In the genomic region with DNA sequence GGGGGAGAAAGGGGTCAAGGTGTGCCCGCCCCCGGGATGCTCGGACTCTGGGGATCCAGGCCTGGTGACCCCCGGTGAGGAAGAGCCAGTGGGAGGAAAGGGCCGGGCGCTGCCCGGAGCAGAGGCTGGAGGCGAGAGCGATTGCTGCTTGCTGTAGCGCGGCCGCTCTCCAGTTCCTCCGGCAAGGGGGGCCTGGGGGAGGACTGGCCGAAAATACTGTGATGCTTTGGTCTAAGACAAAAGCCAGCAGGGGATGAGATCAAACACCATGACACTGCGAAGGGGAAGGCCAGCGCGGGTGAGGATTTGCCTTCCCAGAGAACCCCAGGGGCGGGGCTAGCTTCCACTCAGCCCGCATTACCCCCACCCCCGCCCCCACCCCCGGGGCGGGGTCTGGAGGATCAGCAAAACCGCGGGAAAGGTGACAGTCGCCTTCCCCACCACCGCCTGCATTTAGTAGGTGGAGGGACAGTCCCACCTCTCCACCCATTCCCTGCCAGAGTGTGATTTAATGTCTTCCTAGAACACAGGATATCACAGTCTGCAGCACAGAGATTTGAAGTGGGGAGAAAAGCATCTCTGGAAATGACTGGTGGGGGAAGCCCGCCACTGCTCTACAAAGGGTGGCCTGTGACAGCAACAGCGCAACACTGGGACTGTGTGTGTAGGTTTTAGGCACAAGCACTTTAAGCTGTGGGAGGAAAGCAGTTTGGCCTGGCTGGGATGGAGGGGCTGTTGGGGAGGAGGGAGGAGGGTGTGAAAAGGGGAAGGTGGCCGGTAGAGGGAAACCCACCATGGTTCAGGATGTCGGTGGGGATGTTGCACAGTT, we compare ENCODE assay signal across 8 cellular contexts. TPM values are rescaled to one million over a fixed set of nuclear protein-coding genes. Genes with fewer than 3 reads are reported as not detected.
DNase-seq lines count a peak whose midpoint lies in the region; ATAC-seq and TF ChIP-seq lines count a peak whose summit lies in the region.

No MANE protein-coding gene starts in this region.

- H3K18ac ChIP-seq in mesendoderm (ENCODE audit: low read length) = peak overlapping the region; percentile 95

- H3K4me3 ChIP-seq in AG04449 (ENCODE audit: low read depth, low read length) (peak overlapping the region; percentile 47), ectodermal cell (ENCODE audit: insufficient read depth, low read depth, low read length) (peak overlapping the region; percentile 30), mesendoderm (ENCODE audit: low read length) (peak overlapping the region; percentile 27)

- no peak overlapping the region for H4K5ac ChIP-seq in mesendoderm (ENCODE audit: low read length)

- H2BK120ac ChIP-seq in mesendoderm (ENCODE audit: low read depth, low read length) = peak overlapping the region; percentile 17

- H2BK5ac ChIP-seq in mesendoderm (ENCODE audit: low read length) = peak overlapping the region; percentile 69

- WGBS in ectodermal cell, 2 experiments = 7% methylated on average over 28 to 30 of the region's 30 CpGs
- no CpG with 5 or more reads among the region's 30 CpGs for WGBS in mesendoderm (ENCODE audit: extremely low coverage, insufficient coverage, low lambda C conversion rate)

- peaks cover 2% of the 10 kb centered on the region for H3K79me2 ChIP-seq in mesendoderm (ENCODE audit: control insufficient read depth, insufficient read depth, low read length)

- H3K27ac ChIP-seq in ectodermal cell (ENCODE audit: insufficient read depth, low read depth, low read length, poor library complexity, severe bottlenecking) (peak overlapping the region; percentile 89), mesendoderm (ENCODE audit: low read depth, low read length) (peak overlapping the region; percentile 99)

- peaks cover 3% of the 10 kb centered on the region for H3K9me3 ChIP-seq in ectodermal cell (ENCODE audit: control insufficient read depth, low read length)

- peak overlapping the region; percentile 73 for H3K4me2 ChIP-seq in mesendoderm (ENCODE audit: low read length)

- H3K27me3 ChIP-seq in ectodermal cell (ENCODE audit: control insufficient read depth, insufficient read depth, low read length, poor library complexity, severe bottlenecking) (peaks cover 9% of the 10 kb centered on the region), mesendoderm (ENCODE audit: insufficient read depth, low read length, poor library complexity) (no peaks in the 10 kb centered on the region)

- peak overlapping the region; percentile 94 for H3K4ac ChIP-seq in mesendoderm (ENCODE audit: low read depth, low read length)

- DNase-seq in AG04449 (ENCODE audit: low read depth, low spot score) = no peak
- peak; percentile 82 to 86 for DNase-seq in NCI-H524 (lab: John Stamatoyannopoulos, UW)
- peak; percentile 53 for DNase-seq in activated CD4-positive, alpha-beta T cell treated with anti-CD3 and anti-CD28 coated beads, Interleukin-2, amount 50 U/mL, for 1 hour
- DNase-seq in mesendoderm = peak; percentile 99
- DNase-seq in stimulated activated CD8-positive, alpha-beta memory T cell treated with anti-CD3 and anti-CD28 coated beads, Interleukin-15, amount 100 ng/mL, for 48 hours (ENCODE audit: low read depth in 2 of 2) = peak; percentile 90 to 91

- POLR2A ChIA-PET in AG04449 (lab: Yijun Ruan, JAX) = interaction anchor here (1.3 kb wide), 1 partner anchor 25 kb away, joined by 4 read pairs; no protein-coding TSS in a partner anchor

- H3K4me1 ChIP-seq in ectodermal cell (ENCODE audit: control insufficient read depth, insufficient read depth, low read length) = peaks cover 32% of the 10 kb centered on the region
- peaks cover 9% of the 10 kb centered on the region for H3K4me1 ChIP-seq in mesendoderm (ENCODE audit: control insufficient read depth, low read depth, low read length)

- peaks cover 6% of the 10 kb centered on the region for H3K79me1 ChIP-seq in mesendoderm (ENCODE audit: low read length)

- H3K36me3 ChIP-seq in ectodermal cell (ENCODE audit: control insufficient read depth, insufficient read depth, low read length) (no peaks in the 10 kb centered on the region), mesendoderm (ENCODE audit: control insufficient read depth, insufficient read depth, low read length) (peaks cover 1% of the 10 kb centered on the region)

- no peak for TF ChIP-seq CTCF in AG04449 (IDR thresholded peaks at IDR 0.05; ENCODE audit: insufficient read depth, low read length, missing control alignments)

- peak overlapping the region; percentile 85 for H3K56ac ChIP-seq in mesendoderm (ENCODE audit: low read length)

- peak overlapping the region; percentile 78 for H4K8ac ChIP-seq in mesendoderm (ENCODE audit: low read depth, low read length)

- H3K9ac ChIP-seq in mesendoderm (ENCODE audit: low read length) = peak overlapping the region; percentile 82

- ATAC-seq in GM19023 (IDR thresholded peaks at IDR 0.05; ENCODE audit: unreplicated experiment) (peak; percentile 90), HG03196 (IDR thresholded peaks at IDR 0.05; ENCODE audit: unreplicated experiment) (peak; percentile 79)

- H2BK15ac ChIP-seq in mesendoderm (replicated peaks; ENCODE audit: low read depth) = peak overlapping the region; percentile 15

- CTCF ChIA-PET in AG04449 (lab: Yijun Ruan, JAX) = interaction anchor here (0.6 kb wide), 1 partner anchor 100 kb away, joined by 3 read pairs; no protein-coding TSS in a partner anchor

- H3K23ac ChIP-seq in mesendoderm (ENCODE audit: low read length) = peak overlapping the region; percentile 20

- H2AK5ac ChIP-seq in mesendoderm (ENCODE audit: low read length) = peak overlapping the region; percentile 69

RNA-seq across cellular contexts. Expression of a gene that starts 25.7 kb away (rescaled TPM):
- polyA plus RNA-seq in ectodermal cell (2013, experiment 1 of 4) = 39.0 TPM
- 45.0 TPM for polyA plus RNA-seq in ectodermal cell (2013, experiment 2 of 4)
- polyA plus RNA-seq in ectodermal cell (2013, experiment 3 of 4) = 42.6 TPM
- 46.3 TPM for polyA plus RNA-seq in ectodermal cell (2013, experiment 4 of 4)
- polyA plus RNA-seq in mesendoderm (2013, experiment 1 of 2) = 17.2 TPM
- polyA plus RNA-seq in mesendoderm (2013, experiment 2 of 2) = 17.4 TPM
